In the genomic region with DNA sequence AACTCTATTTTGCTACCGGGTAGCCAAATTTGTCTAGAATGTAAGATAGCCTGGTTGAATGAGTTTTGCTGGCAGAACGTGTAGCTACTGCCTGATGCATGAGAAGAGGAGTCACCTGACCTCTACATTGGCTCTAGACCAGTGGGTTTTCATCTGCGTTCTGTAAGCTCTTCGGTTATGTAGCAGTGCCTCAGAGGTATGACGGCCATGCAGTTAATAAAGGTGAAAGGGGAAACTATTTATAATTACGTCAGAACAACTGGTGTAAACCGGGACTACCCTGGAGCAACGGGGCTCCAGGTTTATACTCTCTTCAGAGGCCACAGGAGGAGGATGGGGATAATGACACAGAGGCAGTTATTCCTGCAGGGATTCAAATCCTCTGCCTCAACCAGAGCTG, we compare ENCODE assay signal across 27 cellular contexts.
"Had no signal": no experiment of that assay in that cellular context is flagged by ENCODE, and none has a peak within 500 bp of the region (broad histone marks: within the 10 kb centered on the region; RNA-seq: fewer than 3 reads in every experiment).

No MANE protein-coding gene starts in this region.

- H3K9ac ChIP-seq: KMS-11 had no signal

- H3K4me3 ChIP-seq: ascending aorta, SJSA1 had no signal

- H3K9me3 ChIP-seq: ascending aorta, SJSA1 had no signal

- ATAC-seq: activated CD8-positive, alpha-beta memory T cell treated with anti-CD3 and anti-CD28 coated beads, Interleukin-2, amount 10 ng/mL, durations not matched to agents 7 days and 5 days; activated naive CD4-positive, alpha-beta T cell treated with anti-CD3 and anti-CD28 coated beads, Interleukin-2, amount 50 U/mL, for 72 hours; activated naive CD8-positive, alpha-beta T cell treated with anti-CD3 and anti-CD28 coated beads, Interleukin-2, amount 50 U/mL, for 24 hours; Panc1; Right ventricle myocardium inferior; T-helper 17 cell had no signal

- H3K4me1 ChIP-seq: ascending aorta, SJSA1 had no signal

- DNase-seq: activated B cell treated with CpG ODN at 0.5 μM for 24 hours; activated CD4-positive, alpha-beta T cell treated with anti-CD3 and anti-CD28 coated beads for 1 hour; activated CD4-positive, alpha-beta T cell treated with anti-CD3 and anti-CD28 coated beads, Interleukin-2, amount 10 ng/mL, durations not matched to agents 24 days and 14 days; activated CD4-positive, alpha-beta T cell treated with anti-CD3 and anti-CD28 coated beads, Interleukin-2, amount 50 U/mL, for 48 hours; activated CD8-positive, alpha-beta memory T cell treated with anti-CD3 and anti-CD28 coated beads, Interleukin-2, amount 10 ng/mL, durations not matched to agents 7 days and 5 days; activated effector memory CD4-positive, alpha-beta T cell treated with anti-CD3 and anti-CD28 coated beads, Interleukin-2, amount 50 U/mL, for 16 hours; activated naive CD4-positive, alpha-beta T cell treated with Interleukin-2 at 50 U/mL for 16 hours; activated naive CD8-positive, alpha-beta T cell treated with anti-CD3 and anti-CD28 coated beads, Interleukin-2, amount 50 U/mL, for 24 hours; activated T-cell treated with anti-CD3 and anti-CD28 coated beads, Interleukin-2, amount 50 U/mL, for 24 hours; amniotic stem cell; NCI-H1092; NCI-H1417 treated with DMSO at 0.1 percent for 48 hours; NCI-H1694; NCI-H2029; NCI-H510A treated with DMSO at 0.1 percent for 48 hours; NCI-H69; NK-92 treated with Interleukin-12 subunit alpha and Interleukin-12 subunit beta, amount 100 ng/mL, for 24 hours; OCI-M1; RPMI8226; T-helper 17 cell; T-helper 9 cell had no signal

- H3K27ac ChIP-seq: ascending aorta, KMS-11, SJSA1 had no signal

- H3K4me2 ChIP-seq: KMS-11 had no signal

- H3K36me3 ChIP-seq: ascending aorta, SJSA1 had no signal

- H3K27me3 ChIP-seq: ascending aorta, SJSA1 had no signal
